13 cellular contexts compared by ENCODE assay signal in the genomic region with DNA sequence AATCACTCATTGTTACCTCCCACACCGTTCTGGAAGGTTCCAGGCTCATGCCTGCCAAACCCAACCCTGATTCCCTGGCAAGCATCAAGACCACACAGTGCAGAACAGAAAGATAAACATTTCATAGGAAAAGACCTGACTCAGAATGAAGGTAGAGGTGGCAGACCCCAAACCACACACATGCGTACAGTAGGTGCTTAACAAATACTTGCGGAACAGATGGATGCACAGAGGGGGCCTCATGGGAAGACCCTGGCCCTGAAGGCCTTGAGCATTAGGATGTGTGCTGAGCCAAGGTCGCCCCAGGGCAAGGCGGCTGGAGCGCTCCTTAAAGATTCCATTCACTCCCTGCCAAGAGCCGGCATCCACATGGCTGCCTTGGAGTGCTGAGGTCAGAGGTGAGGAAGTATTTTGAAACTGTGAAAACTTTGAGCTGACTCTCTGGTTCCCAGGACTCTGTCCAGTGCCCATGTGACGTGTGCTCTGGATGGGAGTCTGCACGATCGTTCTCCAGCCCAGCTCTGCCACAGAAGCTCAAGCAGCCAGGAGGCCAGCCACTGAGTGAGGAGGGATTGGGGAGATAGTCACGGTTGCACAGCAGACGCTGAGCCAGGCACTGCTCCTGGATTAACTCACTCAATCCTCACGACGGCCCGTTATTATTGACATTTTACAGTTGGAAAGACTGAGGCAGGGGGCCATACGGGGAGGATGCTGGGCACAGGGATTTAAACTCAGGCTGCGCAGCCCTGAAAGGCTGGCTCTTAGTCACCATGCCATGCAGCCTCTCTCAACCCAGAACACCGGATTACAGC.
DNase-seq lines count a peak whose midpoint lies in the region; ATAC-seq, FAIRE-seq and TF ChIP-seq lines count a peak whose summit lies in the region.
"Had no signal": no experiment of that assay in that cellular context is flagged by ENCODE, and none has a peak within 500 bp of the region (broad histone marks: within the 10 kb centered on the region; RNA-seq: fewer than 3 reads in every experiment).

No MANE protein-coding gene starts in this region.

- no peak for TF ChIP-seq POLR2A in heart left ventricle (IDR thresholded peaks at IDR 0.05)

- ATAC-seq in Right ventricle myocardium inferior (peak; percentile 90), heart left ventricle (peak; percentile 57 to 84 (median 79)), omental fat pad (ENCODE audit: low FRiP score) (peak; percentile 85), upper lobe of right lung (peak; percentile 86), HG03159 (IDR thresholded peaks at IDR 0.05; ENCODE audit: unreplicated experiment) (no peak)
- ATAC-seq: activated CD8-positive, alpha-beta T cell treated with anti-CD3 and anti-CD28 coated beads, Interleukin-2, amount 10 ng/mL, durations not matched to agents 7 days and 5 days had no signal

- no peak overlapping the region for H3K4me3 ChIP-seq in heart left ventricle
- H3K4me3 ChIP-seq in upper lobe of right lung: no peak overlapping the region
- H3K4me3 ChIP-seq in small intestine (ENCODE audit: low read depth in 1 of 2, low read length in 2 of 2): no peak overlapping the region

- DNase-seq in Right ventricle myocardium inferior (ENCODE audit: missing footprints) (peak; percentile 83), cardiac septum (ENCODE audit: low spot score) (no peak), heart left ventricle (peak in 3 of 5 donors; percentile 53 to 71 (median 56)), omental fat pad (ENCODE audit: low spot score) (no peak), upper lobe of right lung (peak; percentile 73), GM20000 (ENCODE audit: low spot score) (no peak), small intestine (no peak)
- DNase-seq: 8988T; activated CD8-positive, alpha-beta T cell treated with anti-CD3 and anti-CD28 coated beads, Interleukin-2, amount 10 ng/mL, durations not matched to agents 7 days and 5 days; amniotic stem cell; DMS 273 treated with DMSO at 0.1 percent for 48 hours; T-helper 1 cell had no signal

- H3K9me3 ChIP-seq in heart left ventricle (no peaks in the 10 kb centered on the region), upper lobe of right lung (no peaks in the 10 kb centered on the region), small intestine (ENCODE audit: control insufficient read depth, low read depth) (no peaks in the 10 kb centered on the region)

- H3K36me3 ChIP-seq in heart left ventricle (no peaks in the 10 kb centered on the region), upper lobe of right lung (no peaks in the 10 kb centered on the region), small intestine (ENCODE audit: control insufficient read depth in 2 of 2, insufficient read depth in 2 of 2, low read length in 2 of 2) (no peaks in the 10 kb centered on the region)

- intact Hi-C loops in Right ventricle myocardium inferior (cut with DNase I) (no loop called here), cardiac septum (cut with DNase I) (no loop called here), heart left ventricle (cut with DNase I) (no loop called here), upper lobe of right lung (cut with DNase I) (no loop called here)

- FAIRE-seq in small intestine (lab: Jason Lieb, UNC): no peak

- TF ChIP-seq CTCF in heart left ventricle (IDR thresholded peaks at IDR 0.05): no peak
- no peak for TF ChIP-seq CTCF in omental fat pad (IDR thresholded peaks at IDR 0.05)
- TF ChIP-seq CTCF in upper lobe of right lung (IDR thresholded peaks at IDR 0.05): no peak
- TF ChIP-seq CTCF in GM20000 (IDR thresholded peaks at IDR 0.05; ENCODE audit: extremely low read depth, missing control alignments): no peak

- peaks cover 0 to 22% (median 8%) of the 10 kb centered on the region in 12 donors for H3K4me1 ChIP-seq in heart left ventricle
- peaks cover 8% of the 10 kb centered on the region for H3K4me1 ChIP-seq in upper lobe of right lung
- no peaks in the 10 kb centered on the region for H3K4me1 ChIP-seq in small intestine (ENCODE audit: control insufficient read depth in 2 of 2, insufficient read depth in 1 of 2, low read depth in 1 of 2, low read length in 1 of 2)

- peaks cover 0 to 3% (median 0%) of the 10 kb centered on the region in 9 donors for H3K27me3 ChIP-seq in heart left ventricle
- no peaks in the 10 kb centered on the region for H3K27me3 ChIP-seq in upper lobe of right lung
- no peaks in the 10 kb centered on the region for H3K27me3 ChIP-seq in small intestine (ENCODE audit: control insufficient read depth in 2 of 2, insufficient read depth in 2 of 2, low read length in 2 of 2)

- WGBS in heart left ventricle, 4 donors: 49 to 65% (median 53%) methylated on average over 13 to 18 of the region's 18 CpGs
- 66 to 73% (median 70%) methylated on average over 18 of the region's 18 CpGs for WGBS in small intestine, 3 donors

- H3K27ac ChIP-seq in heart left ventricle (peak overlapping the region in 3 of 12 donors; percentile 6 to 47 (median 29)), upper lobe of right lung (no peak overlapping the region), small intestine (ENCODE audit: low read depth in 1 of 2, low read length in 1 of 2) (no peak overlapping the region)

Comparison
In these comparisons a context has a peak if more than half of its experiments do, and no peak if none do; other contexts are left out.
1. DNase-seq: peak in Right ventricle myocardium inferior (single experiment), heart left ventricle (3 of 5) and upper lobe of right lung (single experiment); none in cardiac septum (single experiment), omental fat pad (single experiment), GM20000 (single experiment) and small intestine (single experiment).